In genomic region chr12:75908961-75909699, GRCh38 we compare ENCODE assay signal across 9 cellular contexts.
DNase-seq lines count a peak whose midpoint lies in the region; ATAC-seq, FAIRE-seq and TF ChIP-seq lines count a peak whose summit lies in the region.
"Had no signal": no experiment of that assay in that cellular context is flagged by ENCODE, and none has a peak within 500 bp of the region (broad histone marks: within the 10 kb centered on the region; RNA-seq: fewer than 3 reads in every experiment).

No MANE protein-coding gene starts in this region.

- H4K91ac ChIP-seq in H1 (replicated peaks; ENCODE audit: insufficient read length, low read length): no peak overlapping the region

- no peaks in the 10 kb centered on the region for H3K79me2 ChIP-seq in H1 (ENCODE audit: control insufficient read depth in 1 of 2, insufficient read depth in 2 of 2, low read length in 2 of 2)
- H3K79me2 ChIP-seq: parathyroid adenoma had no signal

- no peak overlapping the region for H2BK120ac ChIP-seq in H1 (replicated peaks; ENCODE audit: low read depth, low read length)

- DNase-seq in AG04449 (ENCODE audit: low read depth, low spot score): peak; percentile 46
- DNase-seq in NCI-H2196 (lab: John Stamatoyannopoulos, UW; ENCODE audit: unreplicated experiment): peak; percentile 80
- DNase-seq in H1 (ENCODE audit: low read depth in 1 of 2, low spot score in 2 of 2): no peak
- no peak for DNase-seq in Caco-2
- no peak for DNase-seq in activated naive CD4-positive, alpha-beta T cell treated with anti-CD3 and anti-CD28 coated beads, Interleukin-2, amount 50 U/mL, for 16 hours

- H3K23me2 ChIP-seq in H1 (ENCODE audit: low read depth, low read length): no peaks in the 10 kb centered on the region

- no peak overlapping the region for H2BK20ac ChIP-seq in H1 (ENCODE audit: low read length)

- H3K4me1 Mint-ChIP-seq in Caco-2 (ENCODE audit: low read depth, unreplicated experiment): no peaks in the 10 kb centered on the region

- no peak overlapping the region for H2AK5ac ChIP-seq in H1 (ENCODE audit: low read depth, low read length)

- H4K8ac ChIP-seq in H1 (ENCODE audit: extremely low read depth, insufficient read depth, low read length): no peak overlapping the region

- H2BK5ac ChIP-seq in H1 (ENCODE audit: low read depth, low read length): no peak overlapping the region

- no peak overlapping the region for H3K4me3 Mint-ChIP-seq in Caco-2 (ENCODE audit: unreplicated experiment)

- no peak overlapping the region for H4K5ac ChIP-seq in H1 (ENCODE audit: insufficient read length, low read depth, low read length)

- no peak overlapping the region for H3K27ac ChIP-seq in H1 (ENCODE audit: low read depth, low read length)
- peak overlapping the region; percentile 43 for H3K27ac ChIP-seq in muscle layer of colon (ENCODE audit: low read depth, low read length)
- H3K27ac ChIP-seq: parathyroid adenoma had no signal

- intact Hi-C loops in Caco-2 (cut with micrococcal nuclease; ENCODE audit: unreplicated experiment): no loop called here

- H3K4me2 ChIP-seq in H1 (ENCODE audit: insufficient read depth in 1 of 2, low read depth in 2 of 2, low read length in 2 of 2): no peak overlapping the region

- H2BK15ac ChIP-seq in H1 (ENCODE audit: low read length): peak overlapping the region; percentile 32; the same call in 1 of the 2 replicates

- no peaks in the 10 kb centered on the region for H3K9me3 Mint-ChIP-seq in Caco-2 (ENCODE audit: unreplicated experiment)

- no peak overlapping the region for H3K14ac ChIP-seq in H1 (ENCODE audit: insufficient read length)

- no peak for TF ChIP-seq POLR2A in H1 (IDR thresholded peaks at IDR 0.05; ENCODE audit: control extremely low read depth in 1 of 2, low read depth in 2 of 2, low read length in 2 of 2)

- H3K27me3 ChIP-seq in H1 (replicated peaks in 1 of 4; ENCODE audit: control insufficient read depth in 3 of 4, extremely low read depth in 1 of 4, insufficient read depth in 3 of 4, low read length in 3 of 4): no peaks in the 10 kb centered on the region
- no peaks in the 10 kb centered on the region for H3K27me3 ChIP-seq in muscle layer of colon (ENCODE audit: control insufficient read depth in 1 of 2, insufficient read depth in 2 of 2, low read length in 2 of 2)
- no peaks in the 10 kb centered on the region for H3K27me3 ChIP-seq in Caco-2 (replicated peaks; ENCODE audit: control insufficient read depth, insufficient read depth, low read length)

- no peaks in the 10 kb centered on the region for H3K36me3 Mint-ChIP-seq in Caco-2 (ENCODE audit: insufficient read depth, unreplicated experiment)

- H3K9me3 ChIP-seq in H1 (ENCODE audit: insufficient read depth in 2 of 2, low read depth in 1 of 2, low read length in 1 of 2) (no peaks in the 10 kb centered on the region), muscle layer of colon (ENCODE audit: low read length) (no peaks in the 10 kb centered on the region), Caco-2 (no peaks in the 10 kb centered on the region)

- no peaks in the 10 kb centered on the region for H3K79me1 ChIP-seq in H1 (ENCODE audit: low read depth, low read length)

- no peak overlapping the region for H3K23ac ChIP-seq in H1 (ENCODE audit: insufficient read length)

- no peak for TF ChIP-seq EP300 in H1 (IDR thresholded peaks at IDR 0.05; ENCODE audit: borderline replicate concordance in 1 of 2, low read depth in 2 of 2, low read length in 2 of 2)

- peak overlapping the region; percentile 36; the same call in 1 of the 2 replicates for H3K18ac ChIP-seq in H1 (ENCODE audit: extremely low read depth, low read length)

- WGBS in H1 (ENCODE audit: extremely low coverage in 1 of 2, insufficient coverage in 1 of 2, insufficient read length in 1 of 2, insufficient replicate concordance in 2 of 2, low coverage in 1 of 2, low lambda C conversion rate in 2 of 2, missing lambda C conversion rate in 1 of 2), 2 experiments: 81% methylated on average over 2 of the region's 2 CpGs; no CpG with 5 or more reads in 1 of the 2 experiments

- no peaks in the 10 kb centered on the region for H3K27me3 Mint-ChIP-seq in Caco-2 (ENCODE audit: insufficient read depth, unreplicated experiment)

- no peak for TF ChIP-seq CTCF in AG04449 (IDR thresholded peaks at IDR 0.05; ENCODE audit: insufficient read depth, low read length, missing control alignments)
- no peak for TF ChIP-seq CTCF in H1 (IDR thresholded peaks at IDR 0.05; ENCODE audit: control extremely low read depth in 1 of 3, insufficient read depth in 1 of 3, low read depth in 1 of 3, low read length in 3 of 3)
- no peak for TF ChIP-seq CTCF in Caco-2 (IDR thresholded peaks at IDR 0.05; ENCODE audit: insufficient read depth in 1 of 2, low read depth in 1 of 2, low read length in 1 of 2, severe bottlenecking in 1 of 2, unreplicated experiment in 1 of 2)

- no peaks in the 10 kb centered on the region for H4K20me1 ChIP-seq in H1 (replicated peaks in 1 of 2; ENCODE audit: control insufficient read depth in 1 of 2, insufficient read depth in 2 of 2, low read length in 2 of 2)

- no peak for ATAC-seq in HG03460 (IDR thresholded peaks at IDR 0.05; ENCODE audit: unreplicated experiment)
- ATAC-seq in GM18909 (IDR thresholded peaks at IDR 0.05; ENCODE audit: poor library complexity, unreplicated experiment): no peak

- H3K4me3 ChIP-seq in AG04449 (ENCODE audit: low read depth, low read length) (no peak overlapping the region), H1 (ENCODE audit: extremely low read depth in 1 of 4, insufficient read depth in 2 of 4, low read depth in 3 of 4, low read length in 4 of 4) (no peak overlapping the region), muscle layer of colon (ENCODE audit: low read depth in 1 of 2, low read length in 2 of 2) (no peak overlapping the region), Caco-2 (ENCODE audit: low read depth, low read length) (no peak overlapping the region)

- H3K56ac ChIP-seq in H1 (replicated peaks; ENCODE audit: insufficient read length, low read depth, low read length): no peak overlapping the region

- no TSS peak for BruUV-seq in Caco-2 (replicated peaks; lab: Mats Ljungman, UMichigan)

- H3K4ac ChIP-seq in H1 (replicated peaks; ENCODE audit: insufficient read length, low read depth, low read length): no peak overlapping the region

- no peak overlapping the region for H3K9ac ChIP-seq in H1 (replicated peaks in 1 of 4; ENCODE audit: extremely low read depth in 1 of 4, low read depth in 3 of 4, low read length in 3 of 4)
- no peak overlapping the region for H3K9ac ChIP-seq in muscle layer of colon (ENCODE audit: low read length)
- H3K9ac ChIP-seq: parathyroid adenoma had no signal

- no peaks in the 10 kb centered on the region for H3K36me3 ChIP-seq in H1 (ENCODE audit: control insufficient read depth in 2 of 4, insufficient read depth in 4 of 4, low read length in 3 of 4)
- no peaks in the 10 kb centered on the region for H3K36me3 ChIP-seq in muscle layer of colon (ENCODE audit: insufficient read depth, low read length)
- H3K36me3 ChIP-seq in Caco-2 (ENCODE audit: control insufficient read depth, insufficient read depth, low read length): no peaks in the 10 kb centered on the region

- H2AFZ ChIP-seq in H1 (ENCODE audit: low read length): peak overlapping the region; percentile 60
- H2AFZ ChIP-seq: parathyroid adenoma had no signal

- H2BK12ac ChIP-seq in H1 (ENCODE audit: low read depth, low read length): no peak overlapping the region; the same call in 1 of the 2 replicates

- no peak for FAIRE-seq in H1 (lab: Jason Lieb, UNC)

- CTCF ChIA-PET in AG04449 (lab: Yijun Ruan, JAX) (no interaction called here), H1 (lab: Charles Lee; ENCODE audit: partially characterized antibody) (interaction anchor here (0.7 to 1.0 kb wide), 2 partner anchors 11 to 261 kb away, joined by 3 read pairs; no protein-coding TSS in a partner anchor), Caco-2 (lab: Charles Lee) (no interaction called here)

- 0 out of 7 replicates have a peak, but pooled peaks cover 0 to 2% (median 0%) of the 10 kb centered on the region in 4 experiments for H3K4me1 ChIP-seq in H1 (replicated peaks in 1 of 4; ENCODE audit: control insufficient read depth in 3 of 4, insufficient read depth in 4 of 4, low read length in 3 of 4)
- peaks cover 21% of the 10 kb centered on the region for H3K4me1 ChIP-seq in muscle layer of colon (ENCODE audit: insufficient read depth, low read length)
- peaks cover 5% of the 10 kb centered on the region; the same call in 1 of the 2 replicates for H3K4me1 ChIP-seq in Caco-2
- H3K4me1 ChIP-seq: parathyroid adenoma had no signal

- H3K27ac Mint-ChIP-seq in Caco-2 (ENCODE audit: unreplicated experiment): no peak overlapping the region

- POLR2A ChIA-PET in AG04449 (lab: Yijun Ruan, JAX): interaction anchor here (0.6 kb wide), 1 partner anchor 84 kb away, joined by 3 read pairs; no protein-coding TSS in a partner anchor
- POLR2A ChIA-PET in H1 (lab: Charles Lee; ENCODE audit: partially characterized antibody): interaction anchor here (1.0 kb wide), 1 partner anchor 10 kb away, joined by 3 read pairs; no protein-coding TSS in a partner anchor
- POLR2A ChIA-PET in Caco-2 (lab: Charles Lee): no interaction called here

- TF ChIP-seq RAD21 in H1 (IDR thresholded peaks at IDR 0.05 in 1 of 2, conservative IDR thresholded peaks at IDR 0.05 in 1 of 2; ENCODE audit: low read depth in 2 of 2, low read length in 2 of 2): no peak

TF ChIP-seq in H1, 55 proteins besides CTCF, POLR2A, EP300 and RAD21:
- TF ChIP-seq TAF7 (optimal IDR thresholded peaks at IDR 0.05; ENCODE audit: borderline replicate concordance, low read depth, low read length): no peak
TF ChIP-seq in H1: peak in this region for 0.

Comparison
In these comparisons a context has a peak if more than half of its experiments do, and no peak if none do; other contexts are left out.
1. DNase-seq: peak in AG04449 (single experiment) and NCI-H2196 (single experiment); none in H1 (0 of 2), Caco-2 (0 of 2) and activated naive CD4-positive, alpha-beta T cell treated with anti-CD3 and anti-CD28 coated beads, Interleukin-2, amount 50 U/mL, for 16 hours (single experiment).